Comparison of ENCODE assay signal across 8 cellular contexts in the genomic region with DNA sequence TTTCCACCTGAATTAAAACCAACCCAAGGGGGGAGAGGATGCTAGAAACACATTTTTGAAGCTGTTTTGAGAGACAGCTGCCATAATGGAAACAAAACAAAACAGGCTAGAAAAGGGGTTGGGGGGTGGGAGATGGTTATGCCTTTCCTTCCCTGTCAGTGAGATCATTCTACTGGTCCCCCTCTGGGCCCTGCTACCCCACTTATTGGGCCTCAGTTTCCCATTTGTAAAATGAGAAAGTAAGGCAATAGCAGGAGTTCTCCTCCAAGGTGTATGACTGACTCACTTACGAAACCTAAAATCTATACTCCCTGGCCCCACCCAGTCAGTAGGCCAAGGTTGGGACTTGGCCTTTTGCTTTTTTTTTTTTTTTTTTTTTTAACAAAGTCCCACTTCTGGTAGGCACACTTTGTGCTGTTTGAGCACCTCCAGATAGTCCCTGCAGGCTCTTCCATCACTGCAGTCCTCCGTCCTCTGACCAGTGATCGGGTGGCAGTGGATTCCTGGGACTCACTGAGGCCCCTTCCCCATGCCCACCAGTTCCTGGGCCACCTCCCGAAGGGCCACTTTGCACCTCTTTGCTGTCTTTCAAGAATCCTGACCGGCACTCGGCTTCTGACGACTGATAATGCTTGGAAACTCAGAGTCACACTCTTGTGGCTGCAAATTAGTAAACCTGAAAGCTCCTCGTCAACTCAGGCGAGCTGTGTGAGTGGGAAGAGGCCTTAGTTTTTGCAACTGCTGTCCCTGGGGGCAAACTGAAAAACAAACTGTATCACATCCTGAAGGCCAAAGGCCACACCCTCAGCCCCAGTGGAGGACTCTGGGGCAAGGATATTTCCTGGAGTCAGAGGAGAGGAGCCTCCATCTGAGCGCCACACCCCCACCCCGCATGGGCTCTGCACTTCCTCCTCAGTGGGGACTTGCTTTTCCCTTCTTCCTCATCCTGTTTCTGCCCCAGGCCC. TPM values are rescaled to one million over a fixed set of nuclear protein-coding genes. Genes with fewer than 3 reads are reported as not detected.
DNase-seq lines count a peak whose midpoint lies in the region; ATAC-seq, FAIRE-seq and TF ChIP-seq lines count a peak whose summit lies in the region.

No MANE protein-coding gene starts in this region.

- peak; percentile 75 for ATAC-seq in HG03066 (IDR thresholded peaks at IDR 0.05; ENCODE audit: low read depth, unreplicated experiment)
- peak; percentile 91 for ATAC-seq in left colon

- TF ChIP-seq POLR2A in H54 (IDR thresholded peaks at IDR 0.05; ENCODE audit: low read depth, low read length): no peak

- H3K27ac ChIP-seq in tibial artery: no peak overlapping the region

- H3K4me3 ChIP-seq in tibial artery: no peak overlapping the region

- no peak for TF ChIP-seq CTCF in tibial artery (IDR thresholded peaks at IDR 0.05)

- H3K4me1 ChIP-seq in tibial artery: no peaks in the 10 kb centered on the region

- intact Hi-C loops in left colon (cut with DNase I, micrococcal nuclease): no loop called here
- intact Hi-C loops in tibial artery (cut with DNase I; ENCODE audit: low total_unique reads): no loop called here

- DNase-seq in GM19238 (ENCODE audit: insufficient read length, low spot score) (peak; percentile 73), left colon (peak; percentile 55 to 60), tibial artery (peak; percentile 69 to 77), H54 (ENCODE audit: insufficient read length, low spot score) (no peak), NCI-H2029 treated with DMSO at 0.1 percent for 48 hours (lab: John Stamatoyannopoulos, UW) (no peak), NCI-H748 treated with DMSO at 0.1 percent for 48 hours (lab: John Stamatoyannopoulos, UW) (no peak)
- peak; percentile 26 for DNase-seq in activated CD4-positive, CD25-positive, alpha-beta regulatory T cell treated with anti-CD3 and anti-CD28 coated beads, Interleukin-2, amount 50 U/mL, for 16 hours (ENCODE audit: low read depth, low spot score)

- no peak for FAIRE-seq in H54 (lab: Jason Lieb, UNC)

- H3K36me3 ChIP-seq in tibial artery: no peaks in the 10 kb centered on the region

- H3K27me3 ChIP-seq in tibial artery: no peaks in the 10 kb centered on the region

- no peaks in the 10 kb centered on the region for H3K9me3 ChIP-seq in tibial artery

RNA-seq across cellular contexts. Expression of a gene that starts 6.7 kb away (rescaled TPM):
- 1 to 10 TPM; 1.6 to 7.2 TPM for total RNA-seq in left colon

RNA-seq across cellular contexts. Expression of a gene that starts 56.6 kb away (rescaled TPM):
- 10 to 100 TPM; 28.8 to 30.0 TPM for total RNA-seq in left colon

Comparison
In these comparisons a context has a peak if more than half of its experiments do, and no peak if none do; other contexts are left out.
1. DNase-seq: peak in GM19238 (single experiment), activated CD4-positive, CD25-positive, alpha-beta regulatory T cell treated with anti-CD3 and anti-CD28 coated beads, Interleukin-2, amount 50 U/mL, for 16 hours (single experiment), left colon (2 of 2) and tibial artery (2 of 2); none in H54 (single experiment), NCI-H2029 treated with DMSO at 0.1 percent for 48 hours (single experiment) and NCI-H748 treated with DMSO at 0.1 percent for 48 hours (single experiment).